ENCODE assay signal across 29 cellular contexts in genomic region chr3:136804164-136804563, GRCh38.
"Had no signal": no experiment of that assay in that cellular context is flagged by ENCODE, and none has a peak within 500 bp of the region (broad histone marks: within the 10 kb centered on the region; RNA-seq: fewer than 3 reads in every experiment).

No MANE protein-coding gene starts in this region.

- H3K9me3 Mint-ChIP-seq: activated CD4-positive, alpha-beta T cell treated with anti-CD3 and anti-CD28 coated beads, Interleukin-2, amount 10 ng/mL, durations not matched to agents 24 days and 14 days; activated CD8-positive, alpha-beta T cell treated with anti-CD3 and anti-CD28 coated beads for 36 hours; activated naive CD4-positive, alpha-beta T cell treated with anti-CD3 and anti-CD28 coated beads for 36 hours; activated naive CD4-positive, alpha-beta T cell treated with anti-CD3 and anti-CD28 coated beads, Interleukin-2, amount 50 U/mL, for 72 hours; activated T-cell treated with anti-CD3 and anti-CD28 coated beads, Interleukin-2, amount 50 U/mL, for 4 hours; activated T-helper 1 cell treated with anti-CD3 and anti-CD28 coated beads, Interleukin-12 subunit alpha, Interleukin-12 subunit beta, Interleukin-2, Interleukin-4 antibody, amounts not matched to agents 30 ng/mL and 10 ng/mL and 1 ng/mL, durations not matched to agents 14 hours and 24 hours and 36 hours had no signal

- H3K36me3 Mint-ChIP-seq: activated naive CD4-positive, alpha-beta T cell treated with anti-CD3 and anti-CD28 coated beads, Interleukin-2, amount 50 U/mL, for 72 hours had no signal

- H3K4me1 ChIP-seq: breast epithelium, SJCRH30 had no signal

- H3K27me3 Mint-ChIP-seq: activated CD8-positive, alpha-beta T cell treated with anti-CD3 and anti-CD28 coated beads for 36 hours had no signal

- H3K9me3 ChIP-seq: adrenal gland, body of pancreas, breast epithelium, MG63, SJCRH30 had no signal

- H3K27me3 ChIP-seq: adrenal gland, body of pancreas, breast epithelium, MG63, SJCRH30 had no signal

- H3K4me2 ChIP-seq: PC-9 had no signal

- H3K27ac ChIP-seq: adrenal gland, breast epithelium, PC-9, RWPE1, SJCRH30, SK-N-MC, WERI-Rb-1 had no signal

- H3K27ac Mint-ChIP-seq: activated CD4-positive, alpha-beta T cell treated with anti-CD3 and anti-CD28 coated beads, Interleukin-2, amount 10 ng/mL, durations not matched to agents 24 days and 14 days; activated CD8-positive, alpha-beta T cell treated with anti-CD3 and anti-CD28 coated beads for 36 hours; activated naive CD4-positive, alpha-beta T cell treated with anti-CD3 and anti-CD28 coated beads for 36 hours; activated naive CD4-positive, alpha-beta T cell treated with anti-CD3 and anti-CD28 coated beads, Interleukin-2, amount 50 U/mL, for 72 hours; activated T-helper 1 cell treated with anti-CD3 and anti-CD28 coated beads, Interleukin-12 subunit alpha, Interleukin-12 subunit beta, Interleukin-2, Interleukin-4 antibody, amounts not matched to agents 30 ng/mL and 10 ng/mL and 1 ng/mL, durations not matched to agents 14 hours and 24 hours and 36 hours had no signal

- H3K4me3 ChIP-seq: adrenal gland, body of pancreas, breast epithelium, MG63, PC-9, SJCRH30, SK-N-MC had no signal

- H2AFZ ChIP-seq: PC-9 had no signal

- ATAC-seq: activated CD8-positive, alpha-beta T cell treated with anti-CD3 and anti-CD28 coated beads for 36 hours; activated naive CD4-positive, alpha-beta T cell treated with anti-CD3 and anti-CD28 coated beads, Interleukin-2, amount 50 U/mL, for 72 hours; activated T-cell treated with anti-CD3 and anti-CD28 coated beads, Interleukin-2, amount 50 U/mL, for 4 hours; Right ventricle myocardium inferior had no signal

- H3K36me3 ChIP-seq: adrenal gland, breast epithelium, MG63, SJCRH30, WERI-Rb-1 had no signal

- H3K4me3 Mint-ChIP-seq: activated CD4-positive, alpha-beta T cell treated with anti-CD3 and anti-CD28 coated beads, Interleukin-2, amount 10 ng/mL, durations not matched to agents 24 days and 14 days; activated CD8-positive, alpha-beta T cell treated with anti-CD3 and anti-CD28 coated beads for 36 hours; activated naive CD4-positive, alpha-beta T cell treated with anti-CD3 and anti-CD28 coated beads for 36 hours; activated T-cell treated with anti-CD3 and anti-CD28 coated beads, Interleukin-2, amount 50 U/mL, for 4 hours; activated T-helper 1 cell treated with anti-CD3 and anti-CD28 coated beads, Interleukin-12 subunit alpha, Interleukin-12 subunit beta, Interleukin-2, Interleukin-4 antibody, amounts not matched to agents 30 ng/mL and 10 ng/mL and 1 ng/mL, durations not matched to agents 14 hours and 24 hours and 36 hours had no signal

- DNase-seq: activated CD4-positive, alpha-beta T cell treated with anti-CD3 and anti-CD28 coated beads, Interleukin-2, amount 10 ng/mL, durations not matched to agents 24 days and 14 days; activated CD4-positive, alpha-beta T cell treated with anti-CD3 and anti-CD28 coated beads, Interleukin-2, amount 50 U/mL, for 4 hours; activated CD4-positive, CD25-positive, alpha-beta regulatory T cell; activated CD8-positive, alpha-beta T cell treated with anti-CD3 and anti-CD28 coated beads for 36 hours; activated gamma-delta T cell treated with Interleukin-2 at 50 U/mL for 16 hours; activated naive CD4-positive, alpha-beta T cell treated with anti-CD3 and anti-CD28 coated beads for 36 hours; activated T-cell treated with anti-CD3 and anti-CD28 coated beads for 4 hours; activated T-cell treated with anti-CD3 and anti-CD28 coated beads, Interleukin-2, amount 50 U/mL, for 4 hours; adrenal gland; Kasumi-1; KG1; NCI-H1048; NCI-H1436; NCI-H1694; NCI-H1930; NCI-H2081 treated with DMSO at 0.1 percent for 48 hours; NCI-H345; PC-9; T1000; WERI-Rb-1 had no signal
